ENCODE assay signal across 19 cellular contexts in genomic region chr12:54937376-54937775, GRCh38. TPM values are rescaled to one million over a fixed set of nuclear protein-coding genes. Genes with fewer than 3 reads are reported as not detected.
A peak's percentile ranks its signal among the peaks of the same experiment; 100 is the strongest.
DNase-seq lines count a peak whose midpoint lies in the region; ATAC-seq, FAIRE-seq and TF ChIP-seq lines count a peak whose summit lies in the region.
"Had no signal": no experiment of that assay in that cellular context is flagged by ENCODE, and none has a peak within 500 bp of the region (broad histone marks: within the 10 kb centered on the region; RNA-seq: fewer than 3 reads in every experiment).

No MANE protein-coding gene starts in this region.

- CTCF ChIA-PET in MCF 10A (lab: Yijun Ruan, JAX) (interaction anchor here (0.6 to 4.8 kb wide), 5 partner anchors 82 to 698 kb away, joined by 3 to 33 read pairs (median 5); partner anchors contain the start of gene MUCL1), K562 (lab: Yijun Ruan, JAX; ENCODE audit: low intra/inter-chr PET ratio) (no interaction called here)
- CTCF ChIA-PET in activated CD4-positive, alpha-beta memory T cell treated with anti-CD3 and anti-CD28 coated beads, Interleukin-2, amount 10 ng/mL, durations not matched to agents 7 days and 5 days (lab: Charles Lee) = no interaction called here

- H3K27me3 ChIP-seq in breast epithelium (no peaks in the 10 kb centered on the region), K562 (ENCODE audit: control insufficient read depth in 2 of 2, insufficient read depth in 2 of 2, low read length in 2 of 2) (no peaks in the 10 kb centered on the region), esophagus squamous epithelium (no peaks in the 10 kb centered on the region), thyroid gland (no peaks in the 10 kb centered on the region)
- H3K27me3 ChIP-seq: SJSA1 had no signal

- H3K79me2 ChIP-seq in K562 (ENCODE audit: control insufficient read depth, insufficient read depth, low read length) = no peaks in the 10 kb centered on the region

- H2AFZ ChIP-seq in K562 (ENCODE audit: low read depth, low read length) = peak overlapping the region; percentile 16; the same call in 1 of the 2 replicates

- H3K4me3 ChIP-seq in breast epithelium (no peak overlapping the region), K562 (no peak overlapping the region), esophagus squamous epithelium (no peak overlapping the region), thyroid gland (replicated peaks in 1 of 3) (no peak overlapping the region)
- H3K4me3 ChIP-seq: SJSA1 had no signal

- H3K4me1 ChIP-seq in breast epithelium (no peaks in the 10 kb centered on the region), K562 (replicated peaks in 1 of 2; ENCODE audit: control insufficient read depth in 2 of 2, insufficient read depth in 2 of 2, low read length in 2 of 2) (peaks cover 0 to 27% of the 10 kb centered on the region in 2 experiments; a peak in 3 of 5 replicates), esophagus squamous epithelium (peaks cover 8 to 53% (median 11%) of the 10 kb centered on the region in 3 donors), thyroid gland (no peaks in the 10 kb centered on the region)

- H3K9me1 ChIP-seq in K562 (ENCODE audit: control insufficient read depth, insufficient read depth, low read length) = no peaks in the 10 kb centered on the region

- FAIRE-seq in K562 (lab: Jason Lieb, UNC) = no peak

- in situ Hi-C loops in K562 (cut with MboI) = no loop called here

- H3K27ac ChIP-seq in breast epithelium (no peak overlapping the region), K562 (ENCODE audit: extremely low read depth, low read depth, low read length) (no peak overlapping the region), esophagus squamous epithelium (peak overlapping the region in 3 of 4 donors; percentile 13 to 85 (median 85)), thyroid gland (no peak overlapping the region)
- H3K27ac ChIP-seq: C4-2B, KMS-11, RWPE1, SJSA1 had no signal

- H3K4me3 Mint-ChIP-seq in MCF 10A (ENCODE audit: unreplicated experiment) = no peak overlapping the region
- H3K4me3 Mint-ChIP-seq in activated CD4-positive, alpha-beta memory T cell treated with anti-CD3 and anti-CD28 coated beads, Interleukin-2, amount 10 ng/mL, durations not matched to agents 7 days and 5 days = no peak overlapping the region

- H3K9ac ChIP-seq in K562 (ENCODE audit: insufficient read depth in 1 of 2, low read depth in 2 of 2, low read length in 2 of 2) = no peak overlapping the region
- H3K9ac ChIP-seq: KMS-11 had no signal

- H3K9me3 Mint-ChIP-seq in MCF 10A (ENCODE audit: unreplicated experiment) = no peaks in the 10 kb centered on the region
- peaks cover 14% of the 10 kb centered on the region for H3K9me3 Mint-ChIP-seq in activated CD4-positive, alpha-beta memory T cell treated with anti-CD3 and anti-CD28 coated beads, Interleukin-2, amount 10 ng/mL, durations not matched to agents 7 days and 5 days

- H3K36me3 ChIP-seq in breast epithelium (no peaks in the 10 kb centered on the region), K562 (ENCODE audit: control insufficient read depth, insufficient read depth, low read length) (no peaks in the 10 kb centered on the region), esophagus squamous epithelium (no peaks in the 10 kb centered on the region), thyroid gland (no peaks in the 10 kb centered on the region)
- H3K36me3 ChIP-seq: SJSA1 had no signal

- TF ChIP-seq POLR2A in breast epithelium (IDR thresholded peaks at IDR 0.05) (no peak), K562 (conservative IDR thresholded peaks at IDR 0.05) (no peak), esophagus squamous epithelium (IDR thresholded peaks at IDR 0.05) (no peak), thyroid gland (IDR thresholded peaks at IDR 0.05) (no peak)

- peak overlapping the region; percentile 96 for H3K27ac Mint-ChIP-seq in MCF 10A (ENCODE audit: low read depth, unreplicated experiment)
- H3K27ac Mint-ChIP-seq in activated CD4-positive, alpha-beta memory T cell treated with anti-CD3 and anti-CD28 coated beads, Interleukin-2, amount 10 ng/mL, durations not matched to agents 7 days and 5 days = no peak overlapping the region

- intact Hi-C loops in MCF 10A (cut with micrococcal nuclease) = no loop called here
- intact Hi-C loops in breast epithelium (cut with DNase I; ENCODE audit: low total_unique reads) = no loop called here
- intact Hi-C loops in K562 (cut with micrococcal nuclease) = no loop called here
- intact Hi-C loops in esophagus squamous epithelium (cut with DNase I) = no loop called here
- intact Hi-C loops in thyroid gland (cut with DNase I) = loop anchor here (2.0 kb wide), 1 partner anchor 49 kb away; no protein-coding TSS in a partner anchor

- POLR2A ChIA-PET in MCF 10A (lab: Yijun Ruan, JAX) = no interaction called here
- POLR2A ChIA-PET in K562 (lab: Yijun Ruan, JAX) = interaction anchor here (0.6 kb wide), 1 partner anchor 24 kb away, joined by 3 read pairs; no protein-coding TSS in a partner anchor
- POLR2A ChIA-PET in activated CD4-positive, alpha-beta memory T cell treated with anti-CD3 and anti-CD28 coated beads, Interleukin-2, amount 10 ng/mL, durations not matched to agents 7 days and 5 days (lab: Charles Lee) = interaction anchor here (1.1 kb wide), 1 partner anchor 43 kb away, joined by 3 read pairs; no protein-coding TSS in a partner anchor

- no peaks in the 10 kb centered on the region for H3K27me3 Mint-ChIP-seq in MCF 10A (ENCODE audit: insufficient read depth, unreplicated experiment)
- no peaks in the 10 kb centered on the region for H3K27me3 Mint-ChIP-seq in activated CD4-positive, alpha-beta memory T cell treated with anti-CD3 and anti-CD28 coated beads, Interleukin-2, amount 10 ng/mL, durations not matched to agents 7 days and 5 days

- ATAC-seq in K562 = no peak

- H3K36me3 Mint-ChIP-seq in MCF 10A (ENCODE audit: insufficient read depth, unreplicated experiment) = no peaks in the 10 kb centered on the region
- peaks cover 41% of the 10 kb centered on the region for H3K36me3 Mint-ChIP-seq in activated CD4-positive, alpha-beta memory T cell treated with anti-CD3 and anti-CD28 coated beads, Interleukin-2, amount 10 ng/mL, durations not matched to agents 7 days and 5 days (ENCODE audit: low read depth)

- TF ChIP-seq CTCF in MCF 10A (IDR thresholded peaks at IDR 0.05; ENCODE audit: unreplicated experiment) = no peak
- no peak for TF ChIP-seq CTCF in breast epithelium (IDR thresholded peaks at IDR 0.05)
- TF ChIP-seq CTCF in K562 (IDR thresholded peaks at IDR 0.05 in 2 of 3, conservative IDR thresholded peaks at IDR 0.05 in 1 of 3; ENCODE audit: insufficient read depth in 2 of 3, low read depth in 1 of 3, low read length in 3 of 3) = no peak
- no peak for TF ChIP-seq CTCF in esophagus squamous epithelium (IDR thresholded peaks at IDR 0.05)
- no peak for TF ChIP-seq CTCF in thyroid gland (IDR thresholded peaks at IDR 0.05)

- no TSS peak for BruUV-seq in MCF 10A (replicated peaks; lab: Mats Ljungman, UMichigan)
- no TSS peak for BruUV-seq in K562 (replicated peaks; lab: Mats Ljungman, UMichigan)

- no peaks in the 10 kb centered on the region for H4K20me1 ChIP-seq in K562 (replicated peaks; ENCODE audit: control insufficient read depth, insufficient read depth, low read length)

- no peak for TF ChIP-seq EP300 in K562 (IDR thresholded peaks at IDR 0.05; ENCODE audit: low read length)

- H3K4me1 Mint-ChIP-seq in MCF 10A (ENCODE audit: insufficient read depth, unreplicated experiment) = peaks cover 32% of the 10 kb centered on the region
- peaks cover 46% of the 10 kb centered on the region for H3K4me1 Mint-ChIP-seq in activated CD4-positive, alpha-beta memory T cell treated with anti-CD3 and anti-CD28 coated beads, Interleukin-2, amount 10 ng/mL, durations not matched to agents 7 days and 5 days

- H3K4me2 ChIP-seq in K562 (ENCODE audit: insufficient read depth, low read length) = no peak overlapping the region
- H3K4me2 ChIP-seq: KMS-11 had no signal

- no peak for DNase-seq in MCF 10A (ENCODE audit: unreplicated experiment)
- DNase-seq in breast epithelium (ENCODE audit: low spot score in 2 of 2) = no peak
- no peak for DNase-seq in K562 (ENCODE audit: extremely low read depth in 1 of 4, low spot score in 3 of 4)
- no peak for DNase-seq in esophagus squamous epithelium (lab: John Stamatoyannopoulos, UW)
- DNase-seq in activated CD4-positive, alpha-beta memory T cell treated with anti-CD3 and anti-CD28 coated beads, Interleukin-2, amount 10 ng/mL, durations not matched to agents 7 days and 5 days = no peak
- no peak for DNase-seq in dedifferentiated amniotic fluid mesenchymal stem cell (ENCODE audit: extremely low spot score)
- DNase-seq in thyroid gland = no peak
- DNase-seq: COR-L47, DMS153, EL, NCI-H1048, NCI-H1694, NCI-H526 treated with DMSO at 0.1 percent for 48 hours, OCI-M1 had no signal

- H3K9me3 ChIP-seq in breast epithelium (no peaks in the 10 kb centered on the region), K562 (replicated peaks; ENCODE audit: control insufficient read depth, insufficient read depth, low read depth, low read length) (no peaks in the 10 kb centered on the region), esophagus squamous epithelium (no peaks in the 10 kb centered on the region), thyroid gland (no peaks in the 10 kb centered on the region)
- H3K9me3 ChIP-seq: SJSA1 had no signal

- TF ChIP-seq RAD21 in K562 (CRISPR knock-in tag; conservative IDR thresholded peaks at IDR 0.05 in 1 of 2, IDR thresholded peaks at IDR 0.05 in 1 of 2) = no peak

RNA-seq across cellular contexts. Expression of gene TESPA1, which starts 47.2 kb away (rescaled TPM):
- total RNA-seq in MCF 10A (2022) = not detected in 2 replicates
- 1 to 10 TPM; 1.3 to 6.2 (median 2.2) TPM for total RNA-seq in breast epithelium
- total RNA-seq in K562 (2011; cell fraction: chromatin; rRNA removed; ENCODE audit: low replicate concordance) = 1.1 and 1.4 TPM in 2 replicates
- 1.0 and 1.6 TPM in 2 replicates for total RNA-seq in K562 (2011; cell fraction: nucleolus; rRNA removed)
- total RNA-seq in K562 (2011; cell fraction: nucleoplasm; rRNA removed) = 0.15 and 0.59 TPM in 2 replicates
- total RNA-seq in K562 (2014; rRNA removed) = 2.7 and 2.8 TPM in 2 replicates
- 3.5 and 4.4 TPM in 2 replicates for total RNA-seq in K562 (2014; rRNA removed; fragmentation: Illumina TruSeq; extraction: Trizol)
- 6.4 and 6.6 TPM in 2 replicates for total RNA-seq in K562 (2015; rRNA removed; fragmentation: Illumina TruSeq; extraction: Trizol)
- total RNA-seq in K562 (2021) = 2.4 and 3.8 TPM in 2 replicates
- polyA plus RNA-seq in K562 (2011; rRNA removed) = 0.72 and 2.7 TPM in 2 replicates
- polyA plus RNA-seq in K562 (2011; cell fraction: cytosol; rRNA removed) = 0.45 and 1.7 TPM in 2 replicates
- polyA plus RNA-seq in K562 (2011; cell fraction: nucleus; rRNA removed) = 1.8 and 7.2 TPM in 2 replicates
- polyA plus RNA-seq in K562 (2012) = 6.1 and 17.9 TPM in 2 replicates
- 6.3 and 7.1 TPM in 2 replicates for polyA plus RNA-seq in K562 (2014; fragmentation: Illumina TruSeq; extraction: Trizol)
- polyA plus RNA-seq in K562 (2014; fragmentation: Nextera tagmentation; extraction: Ambion mirVana) = 1 to 10 TPM; 1.3 to 1.5 TPM
- polyA plus RNA-seq in K562 (2014; rRNA removed) = 2.1 and 3.3 TPM in 2 replicates
- polyA minus RNA-seq in K562 (2011; rRNA and poly(A)+ RNA removed) = 0.84 and 1.7 TPM in 2 replicates
- 5.1 TPM in 1 of 2 replicates, not detected in the other for polyA minus RNA-seq in K562 (2011; cell fraction: cytosol; rRNA and poly(A)+ RNA removed)
- 0.67 and 4.9 TPM in 2 replicates for polyA minus RNA-seq in K562 (2011; cell fraction: nucleus; rRNA and poly(A)+ RNA removed)
- total RNA-seq in esophagus squamous epithelium = 1 to 10 TPM in 2 of 4 donors, under 1 TPM in 1, not detected in 1; 0.31 to 6.7 (median 2.0) TPM
- total RNA-seq in activated CD4-positive, alpha-beta memory T cell treated with anti-CD3 and anti-CD28 coated beads, Interleukin-2, amount 10 ng/mL, durations not matched to agents 7 days and 5 days = 100 to 1,000 TPM; 111 to 112 TPM
- total RNA-seq in thyroid gland = 1 to 10 TPM in 2 of 4 donors, under 1 TPM in 1, not detected in 1; 0.83 to 2.5 (median 2.0) TPM
- total RNA-seq: A673 had no signal

Comparison
In these comparisons a context has a peak if more than half of its experiments do, and no peak if none do; other contexts are left out.
1. H3K27ac ChIP-seq: peak in esophagus squamous epithelium (3 of 4); none in breast epithelium (0 of 2), K562 (single experiment) and thyroid gland (0 of 3).
2. RNA of gene TESPA1, which starts 47.2 kb away (total RNA-seq): 111 to 112 TPM in activated CD4-positive, alpha-beta memory T cell treated with anti-CD3 and anti-CD28 coated beads, Interleukin-2, amount 10 ng/mL, durations not matched to agents 7 days and 5 days; 0.15 to 6.6 TPM in K562, 1.3 to 6.2 TPM in breast epithelium, 0.83 to 2.5 TPM in thyroid gland, 0.31 to 6.7 TPM in esophagus squamous epithelium and not detected in MCF 10A; every median in the first group is over 10 times any median in the second.